1 cellular context compared by ENCODE assay signal in the genomic region with DNA sequence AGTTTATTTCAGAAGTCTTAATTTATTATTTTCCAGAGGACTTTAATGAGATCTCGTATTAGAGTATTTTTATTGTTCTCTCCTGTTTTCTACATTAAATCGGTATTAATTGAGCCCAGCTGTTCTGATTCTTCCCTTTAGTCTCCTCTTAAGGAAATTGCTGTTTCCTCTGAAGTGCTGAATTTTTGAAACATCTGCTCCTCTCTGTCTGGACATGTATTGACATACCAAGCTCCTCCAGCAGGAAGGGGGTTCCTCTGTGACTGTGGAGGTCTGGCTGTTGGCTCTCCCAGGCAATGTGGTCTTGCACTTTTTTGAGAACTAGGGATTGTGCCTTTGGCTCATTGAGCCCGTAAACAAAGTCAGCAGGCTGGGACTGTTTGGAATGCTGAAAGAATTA.
TF ChIP-seq lines count a peak whose summit lies in the region.

No MANE protein-coding gene starts in this region.

TF ChIP-seq in GM23338, 12 proteins besides CTCF, POLR2A, EP300 and RAD21 (continued from another document):
- TF ChIP-seq, protein P1, sequence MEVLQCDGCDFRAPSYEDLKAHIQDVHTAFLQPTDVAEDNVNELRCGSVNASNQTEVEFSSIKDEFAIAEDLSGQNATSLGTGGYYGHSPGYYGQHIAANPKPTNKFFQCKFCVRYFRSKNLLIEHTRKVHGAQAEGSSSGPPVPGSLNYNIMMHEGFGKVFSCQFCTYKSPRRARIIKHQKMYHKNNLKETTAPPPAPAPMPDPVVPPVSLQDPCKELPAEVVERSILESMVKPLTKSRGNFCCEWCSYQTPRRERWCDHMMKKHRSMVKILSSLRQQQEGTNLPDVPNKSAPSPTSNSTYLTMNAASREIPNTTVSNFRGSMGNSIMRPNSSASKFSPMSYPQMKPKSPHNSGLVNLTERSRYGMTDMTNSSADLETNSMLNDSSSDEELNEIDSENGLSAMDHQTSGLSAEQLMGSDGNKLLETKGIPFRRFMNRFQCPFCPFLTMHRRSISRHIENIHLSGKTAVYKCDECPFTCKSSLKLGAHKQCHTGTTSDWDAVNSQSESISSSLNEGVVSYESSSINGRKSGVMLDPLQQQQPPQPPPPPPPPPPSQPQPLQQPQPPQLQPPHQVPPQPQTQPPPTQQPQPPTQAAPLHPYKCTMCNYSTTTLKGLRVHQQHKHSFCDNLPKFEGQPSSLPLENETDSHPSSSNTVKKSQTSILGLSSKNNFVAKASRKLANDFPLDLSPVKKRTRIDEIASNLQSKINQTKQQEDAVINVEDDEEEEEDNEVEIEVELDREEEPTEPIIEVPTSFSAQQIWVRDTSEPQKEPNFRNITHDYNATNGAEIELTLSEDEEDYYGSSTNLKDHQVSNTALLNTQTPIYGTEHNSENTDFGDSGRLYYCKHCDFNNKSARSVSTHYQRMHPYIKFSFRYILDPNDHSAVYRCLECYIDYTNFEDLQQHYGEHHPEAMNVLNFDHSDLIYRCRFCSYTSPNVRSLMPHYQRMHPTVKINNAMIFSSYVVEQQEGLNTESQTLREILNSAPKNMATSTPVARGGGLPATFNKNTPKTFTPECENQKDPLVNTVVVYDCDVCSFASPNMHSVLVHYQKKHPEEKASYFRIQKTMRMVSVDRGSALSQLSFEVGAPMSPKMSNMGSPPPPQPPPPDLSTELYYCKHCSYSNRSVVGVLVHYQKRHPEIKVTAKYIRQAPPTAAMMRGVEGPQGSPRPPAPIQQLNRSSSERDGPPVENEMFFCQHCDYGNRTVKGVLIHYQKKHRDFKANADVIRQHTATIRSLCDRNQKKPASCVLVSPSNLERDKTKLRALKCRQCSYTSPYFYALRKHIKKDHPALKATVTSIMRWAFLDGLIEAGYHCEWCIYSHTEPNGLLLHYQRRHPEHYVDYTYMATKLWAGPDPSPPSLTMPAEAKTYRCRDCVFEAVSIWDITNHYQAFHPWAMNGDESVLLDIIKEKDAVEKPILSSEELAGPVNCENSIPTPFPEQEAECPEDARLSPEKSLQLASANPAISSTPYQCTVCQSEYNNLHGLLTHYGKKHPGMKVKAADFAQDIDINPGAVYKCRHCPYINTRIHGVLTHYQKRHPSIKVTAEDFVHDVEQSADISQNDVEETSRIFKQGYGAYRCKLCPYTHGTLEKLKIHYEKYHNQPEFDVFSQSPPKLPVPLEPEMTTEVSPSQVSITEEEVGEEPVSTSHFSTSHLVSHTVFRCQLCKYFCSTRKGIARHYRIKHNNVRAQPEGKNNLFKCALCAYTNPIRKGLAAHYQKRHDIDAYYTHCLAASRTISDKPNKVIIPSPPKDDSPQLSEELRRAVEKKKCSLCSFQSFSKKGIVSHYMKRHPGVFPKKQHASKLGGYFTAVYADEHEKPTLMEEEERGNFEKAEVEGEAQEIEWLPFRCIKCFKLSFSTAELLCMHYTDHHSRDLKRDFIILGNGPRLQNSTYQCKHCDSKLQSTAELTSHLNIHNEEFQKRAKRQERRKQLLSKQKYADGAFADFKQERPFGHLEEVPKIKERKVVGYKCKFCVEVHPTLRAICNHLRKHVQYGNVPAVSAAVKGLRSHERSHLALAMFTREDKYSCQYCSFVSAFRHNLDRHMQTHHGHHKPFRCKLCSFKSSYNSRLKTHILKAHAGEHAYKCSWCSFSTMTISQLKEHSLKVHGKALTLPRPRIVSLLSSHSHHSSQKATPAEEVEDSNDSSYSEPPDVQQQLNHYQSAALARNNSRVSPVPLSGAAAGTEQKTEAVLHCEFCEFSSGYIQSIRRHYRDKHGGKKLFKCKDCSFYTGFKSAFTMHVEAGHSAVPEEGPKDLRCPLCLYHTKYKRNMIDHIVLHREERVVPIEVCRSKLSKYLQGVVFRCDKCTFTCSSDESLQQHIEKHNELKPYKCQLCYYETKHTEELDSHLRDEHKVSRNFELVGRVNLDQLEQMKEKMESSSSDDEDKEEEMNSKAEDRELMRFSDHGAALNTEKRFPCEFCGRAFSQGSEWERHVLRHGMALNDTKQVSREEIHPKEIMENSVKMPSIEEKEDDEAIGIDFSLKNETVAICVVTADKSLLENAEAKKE (CRISPR knock-in tag; IDR thresholded peaks at IDR 0.05), result no peak
- TF ChIP-seq, protein P2, sequence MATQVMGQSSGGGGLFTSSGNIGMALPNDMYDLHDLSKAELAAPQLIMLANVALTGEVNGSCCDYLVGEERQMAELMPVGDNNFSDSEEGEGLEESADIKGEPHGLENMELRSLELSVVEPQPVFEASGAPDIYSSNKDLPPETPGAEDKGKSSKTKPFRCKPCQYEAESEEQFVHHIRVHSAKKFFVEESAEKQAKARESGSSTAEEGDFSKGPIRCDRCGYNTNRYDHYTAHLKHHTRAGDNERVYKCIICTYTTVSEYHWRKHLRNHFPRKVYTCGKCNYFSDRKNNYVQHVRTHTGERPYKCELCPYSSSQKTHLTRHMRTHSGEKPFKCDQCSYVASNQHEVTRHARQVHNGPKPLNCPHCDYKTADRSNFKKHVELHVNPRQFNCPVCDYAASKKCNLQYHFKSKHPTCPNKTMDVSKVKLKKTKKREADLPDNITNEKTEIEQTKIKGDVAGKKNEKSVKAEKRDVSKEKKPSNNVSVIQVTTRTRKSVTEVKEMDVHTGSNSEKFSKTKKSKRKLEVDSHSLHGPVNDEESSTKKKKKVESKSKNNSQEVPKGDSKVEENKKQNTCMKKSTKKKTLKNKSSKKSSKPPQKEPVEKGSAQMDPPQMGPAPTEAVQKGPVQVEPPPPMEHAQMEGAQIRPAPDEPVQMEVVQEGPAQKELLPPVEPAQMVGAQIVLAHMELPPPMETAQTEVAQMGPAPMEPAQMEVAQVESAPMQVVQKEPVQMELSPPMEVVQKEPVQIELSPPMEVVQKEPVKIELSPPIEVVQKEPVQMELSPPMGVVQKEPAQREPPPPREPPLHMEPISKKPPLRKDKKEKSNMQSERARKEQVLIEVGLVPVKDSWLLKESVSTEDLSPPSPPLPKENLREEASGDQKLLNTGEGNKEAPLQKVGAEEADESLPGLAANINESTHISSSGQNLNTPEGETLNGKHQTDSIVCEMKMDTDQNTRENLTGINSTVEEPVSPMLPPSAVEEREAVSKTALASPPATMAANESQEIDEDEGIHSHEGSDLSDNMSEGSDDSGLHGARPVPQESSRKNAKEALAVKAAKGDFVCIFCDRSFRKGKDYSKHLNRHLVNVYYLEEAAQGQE (IDR thresholded peaks at IDR 0.05; ENCODE audit: unreplicated experiment), result no peak
- TF ChIP-seq ZNF331 (CRISPR knock-in tag; IDR thresholded peaks at IDR 0.05; ENCODE audit: low read depth) (no peak), NANOG (IDR thresholded peaks at IDR 0.05; ENCODE audit: borderline replicate concordance) (no peak), JUNB (IDR thresholded peaks at IDR 0.05; ENCODE audit: unreplicated experiment) (no peak), EZH2 (IDR thresholded peaks at IDR 0.05; ENCODE audit: low read depth, unreplicated experiment) (no peak), POLR2AphosphoS5 (IDR thresholded peaks at IDR 0.05; ENCODE audit: low read depth) (no peak), CREB1 (CRISPR knock-in tag; IDR thresholded peaks at IDR 0.05; ENCODE audit: low read depth) (no peak), STAT1 (IDR thresholded peaks at IDR 0.05; ENCODE audit: unreplicated experiment) (no peak)
- TF ChIP-seq, protein P3, sequence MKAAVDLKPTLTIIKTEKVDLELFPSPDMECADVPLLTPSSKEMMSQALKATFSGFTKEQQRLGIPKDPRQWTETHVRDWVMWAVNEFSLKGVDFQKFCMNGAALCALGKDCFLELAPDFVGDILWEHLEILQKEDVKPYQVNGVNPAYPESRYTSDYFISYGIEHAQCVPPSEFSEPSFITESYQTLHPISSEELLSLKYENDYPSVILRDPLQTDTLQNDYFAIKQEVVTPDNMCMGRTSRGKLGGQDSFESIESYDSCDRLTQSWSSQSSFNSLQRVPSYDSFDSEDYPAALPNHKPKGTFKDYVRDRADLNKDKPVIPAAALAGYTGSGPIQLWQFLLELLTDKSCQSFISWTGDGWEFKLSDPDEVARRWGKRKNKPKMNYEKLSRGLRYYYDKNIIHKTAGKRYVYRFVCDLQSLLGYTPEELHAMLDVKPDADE (IDR thresholded peaks at IDR 0.05), result no peak
